1 cellular context compared by ENCODE assay signal in the genomic region with DNA sequence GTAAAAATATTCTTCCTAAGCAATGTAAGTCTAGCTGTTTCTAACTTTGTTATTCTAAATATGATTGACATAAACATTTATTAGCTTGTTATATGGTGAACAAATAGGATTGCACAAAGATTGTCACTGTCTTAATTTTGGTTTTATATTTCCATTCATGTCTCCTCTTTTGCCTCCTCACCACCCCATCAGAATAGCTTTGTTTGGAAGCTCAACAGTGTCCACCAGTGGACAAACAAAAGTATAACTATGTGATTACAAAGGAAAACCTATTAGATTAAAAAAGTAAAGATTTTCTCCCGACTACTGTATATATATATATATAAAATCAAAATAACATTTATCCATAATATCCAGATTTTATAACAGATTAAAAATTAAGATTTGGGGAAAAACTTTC.
TF ChIP-seq lines count a peak whose summit lies in the region.

No MANE protein-coding gene starts in this region.

TF ChIP-seq in H1, 55 proteins besides CTCF, POLR2A, EP300 and RAD21 (continued from another document):
- TF ChIP-seq TEAD4 (IDR thresholded peaks at IDR 0.05; ENCODE audit: low read depth, low read length) = no peak
TF ChIP-seq in H1: peak in this region for 0.
